ENCODE assay signal across 22 cellular contexts in the genomic region with DNA sequence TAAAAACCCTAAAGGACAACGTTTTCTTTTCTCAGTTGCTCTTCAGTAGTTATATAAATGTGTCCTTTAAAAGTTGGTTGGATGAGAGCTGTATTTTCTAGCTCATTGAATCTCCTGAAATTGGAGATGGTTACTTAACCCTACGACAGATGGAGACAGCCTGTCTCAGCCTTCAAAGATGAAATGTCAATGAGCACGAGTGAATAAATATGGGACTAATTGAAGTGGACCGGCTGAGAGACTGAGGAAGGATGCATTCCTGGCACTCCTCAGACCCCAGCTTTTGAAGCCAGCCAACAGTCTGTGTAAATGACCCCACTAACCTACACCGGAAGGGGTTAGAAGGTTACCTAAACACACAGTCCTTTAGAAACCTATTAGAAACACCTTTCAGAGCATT. TPM values are rescaled to one million over a fixed set of nuclear protein-coding genes. Genes with fewer than 3 reads are reported as not detected.
DNase-seq lines count a peak whose midpoint lies in the region; ATAC-seq and TF ChIP-seq lines count a peak whose summit lies in the region.
"Had no signal": no experiment of that assay in that cellular context is flagged by ENCODE, and none has a peak within 500 bp of the region (broad histone marks: within the 10 kb centered on the region; RNA-seq: fewer than 3 reads in every experiment).

No MANE protein-coding gene starts in this region.

- H3K4me1 ChIP-seq in mucosa of descending colon (ENCODE audit: low read depth): no peaks in the 10 kb centered on the region
- H3K4me1 ChIP-seq: BE2C had no signal

- H3K4me3 ChIP-seq in mucosa of descending colon (no peak overlapping the region), lower leg skin (ENCODE audit: low read depth, poor library complexity, severe bottlenecking) (no peak overlapping the region)

- WGBS in lower leg skin, 2 donors: 43 to 69% methylated on average over 5 of the region's 5 CpGs

- H3K36me3 ChIP-seq in mucosa of descending colon (ENCODE audit: low read depth): no peaks in the 10 kb centered on the region
- H3K36me3 ChIP-seq: BE2C had no signal

- DNase-seq in DMS 273 treated with DMSO at 0.1 percent for 48 hours (lab: John Stamatoyannopoulos, UW): peak; percentile 55
- peak; percentile 30 for DNase-seq in NCI-H1694 (lab: John Stamatoyannopoulos, UW)
- peak; percentile 88 for DNase-seq in NCI-H2171 (lab: John Stamatoyannopoulos, UW)
- peak; percentile 85 for DNase-seq in left kidney (ENCODE audit: low read depth, low spot score)
- no peak for DNase-seq in mucosa of descending colon
- no peak for DNase-seq in lower leg skin (ENCODE audit: low spot score in 2 of 2)
- DNase-seq in effector CD8-positive, alpha-beta T cell (lab: John Stamatoyannopoulos, UW): no peak
- DNase-seq: BE2C, DND-41, H7, HFFc6, Kasumi-1, MM.1S, NCI-H1092, NCI-H1436 treated with DMSO at 0.1 percent for 48 hours, NCI-H774, PC-3, RPMI8226, SHP77, SK-N-SH, T-helper 2 cell had no signal

- H3K9me3 ChIP-seq in mucosa of descending colon: no peaks in the 10 kb centered on the region
- H3K9me3 ChIP-seq: BE2C, SK-N-SH had no signal

- intact Hi-C loops in mucosa of descending colon (cut with DNase I, micrococcal nuclease): no loop called here
- intact Hi-C loops in lower leg skin (cut with DNase I; ENCODE audit: low total_unique reads): no loop called here

- ATAC-seq in mucosa of descending colon: no peak
- ATAC-seq: PC-3 had no signal

- no peak for TF ChIP-seq POLR2A in lower leg skin (IDR thresholded peaks at IDR 0.05)

- TF ChIP-seq CTCF in mucosa of descending colon (IDR thresholded peaks at IDR 0.05) (no peak), lower leg skin (IDR thresholded peaks at IDR 0.05) (no peak)

RNA-seq across cellular contexts. Expression of a gene that starts 46.6 kb away (rescaled TPM):
- total RNA-seq in mucosa of descending colon (10 to 100 TPM in 1 of 3 donors, 1 to 10 TPM in 1, under 1 TPM in 1; 0.78 to 46.9 (median 2.0) TPM), lower leg skin (1 to 10 TPM in 3 of 4 donors, under 1 TPM in 1; 0.65 to 8.3 (median 3.6) TPM)
- total RNA-seq: A673, HFFc6, PC-3 had no signal

Comparison
In these comparisons a context has a peak if more than half of its experiments do, and no peak if none do; other contexts are left out.
1. DNase-seq: peak in DMS 273 treated with DMSO at 0.1 percent for 48 hours (single experiment), NCI-H1694 (single experiment), NCI-H2171 (single experiment) and left kidney (single experiment); none in mucosa of descending colon (0 of 3), lower leg skin (0 of 2) and effector CD8-positive, alpha-beta T cell (single experiment).